Comparison of ENCODE assay signal across 27 cellular contexts in the genomic region with DNA sequence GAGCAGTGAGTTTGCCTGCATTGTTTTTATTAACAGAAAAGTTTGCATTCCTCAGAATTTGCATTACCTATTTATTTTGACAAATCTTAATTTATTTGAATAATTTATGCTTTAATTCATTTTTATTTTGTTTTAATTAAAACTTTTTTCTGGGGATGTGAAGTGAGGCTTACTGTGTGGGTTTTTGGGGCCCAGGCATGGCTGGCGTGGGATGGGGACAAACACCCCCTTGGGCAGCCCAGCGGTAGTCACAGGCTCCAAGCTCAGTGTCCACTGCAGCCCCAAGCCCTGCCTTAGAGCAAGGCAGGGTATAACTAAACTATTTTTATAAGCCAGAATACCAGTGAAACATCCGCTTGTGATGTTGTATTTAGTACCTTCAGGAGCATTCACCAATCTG.
"Had no signal": no experiment of that assay in that cellular context is flagged by ENCODE, and none has a peak within 500 bp of the region (broad histone marks: within the 10 kb centered on the region; RNA-seq: fewer than 3 reads in every experiment).

No MANE protein-coding gene starts in this region.

- ATAC-seq: effector memory CD8-positive, alpha-beta T cell; esophagus mucosa; foreskin keratinocyte; gastrocnemius medialis; gastroesophageal sphincter; heart left ventricle had no signal

- H3K4me3 ChIP-seq: colonic mucosa, coronary artery, dorsolateral prefrontal cortex, esophagus muscularis mucosa, esophagus squamous epithelium, gastrocnemius medialis, gastroesophageal sphincter, heart left ventricle had no signal

- DNase-seq: colonic mucosa; cortex of kidney; dermis blood vessel endothelial cell; effector CD4-positive, alpha-beta T cell; effector CD8-positive, alpha-beta T cell; effector memory CD4-positive, alpha-beta T cell; effector memory CD8-positive, alpha-beta T cell; endodermal cell; erythroblast; esophagus squamous epithelium; foreskin fibroblast; foreskin keratinocyte; foreskin melanocyte; gastrocnemius medialis; glutamatergic neuron; head of caudate nucleus; heart left ventricle had no signal

- H3K27me3 ChIP-seq: colonic mucosa, dorsolateral prefrontal cortex, esophagus muscularis mucosa, foreskin keratinocyte, gastrocnemius medialis, gastroesophageal sphincter had no signal

- H3K9me3 ChIP-seq: colonic mucosa, esophagus muscularis mucosa, esophagus squamous epithelium, gastrocnemius medialis, gastroesophageal sphincter, heart left ventricle had no signal

- H3K36me3 ChIP-seq: colonic mucosa, esophagus muscularis mucosa, esophagus squamous epithelium, gastrocnemius medialis, gastroesophageal sphincter, heart left ventricle had no signal

- FAIRE-seq: colon, endometrium, endothelial cell of umbilical vein, frontal cortex had no signal

- H3K4me1 ChIP-seq: colonic mucosa, foreskin keratinocyte, gastrocnemius medialis had no signal

- H3K27ac ChIP-seq: colonic mucosa, coronary artery, dorsolateral prefrontal cortex, epithelial cell of prostate, esophagus muscularis mucosa, esophagus squamous epithelium, foreskin keratinocyte, gastrocnemius medialis, gastroesophageal sphincter, heart left ventricle had no signal
